In genomic region chr12:93783827-93784226, GRCh38 we compare ENCODE assay signal across 1 cellular context.
TF ChIP-seq lines count a peak whose summit lies in the region.

No MANE protein-coding gene starts in this region.

TF ChIP-seq in K562, 482 proteins besides CTCF, POLR2A, EP300 and RAD21 (continued from another document):
- TF ChIP-seq ZBTB12 (CRISPR knock-in tag; IDR thresholded peaks at IDR 0.05) (no peak), NFXL1 (CRISPR knock-in tag; IDR thresholded peaks at IDR 0.05) (no peak), TEAD1 (CRISPR knock-in tag; IDR thresholded peaks at IDR 0.05) (no peak), BRD4 (IDR thresholded peaks at IDR 0.05) (no peak), PBX2 (CRISPR knock-in tag; IDR thresholded peaks at IDR 0.05; ENCODE audit: low read depth) (no peak), PBX2 (tag; conservative IDR thresholded peaks at IDR 0.05; ENCODE audit: low read depth) (peak; percentile 60; the same call in 1 of the 2 replicates), SIX5 (IDR thresholded peaks at IDR 0.05; ENCODE audit: borderline replicate concordance in 1 of 2, insufficient read depth in 1 of 2, low read depth in 1 of 2, low read length in 2 of 2) (no peak), SMARCA5 (IDR thresholded peaks at IDR 0.05) (no peak), BHLHE40 (IDR thresholded peaks at IDR 0.05; ENCODE audit: low read length) (0 out of 2 replicates have a peak, but pooled peaks have one; percentile 21), SMARCB1 (IDR thresholded peaks at IDR 0.05; ENCODE audit: insufficient read length, low read depth) (no peak), ZNF239 (CRISPR knock-in tag; IDR thresholded peaks at IDR 0.05) (no peak), MEIS2 (IDR thresholded peaks at IDR 0.05; ENCODE audit: partially characterized antibody) (peak; percentile 84), NRF1 (conservative IDR thresholded peaks at IDR 0.05 in 1 of 2, IDR thresholded peaks at IDR 0.05 in 1 of 2) (peak in 1 of 2 experiments; percentile 30; a peak in 2 of 4 replicates), ZNF263 (CRISPR knock-in tag; IDR thresholded peaks at IDR 0.05; ENCODE audit: borderline replicate concordance) (no peak), NR1H2 (CRISPR knock-in tag; IDR thresholded peaks at IDR 0.05) (no peak), KDM4B (IDR thresholded peaks at IDR 0.05; ENCODE audit: borderline replicate concordance in 2 of 2, low read depth in 1 of 2) (no peak), ZBTB17 (CRISPR knock-in tag; IDR thresholded peaks at IDR 0.05) (no peak), ZNF76 (CRISPR knock-in tag; IDR thresholded peaks at IDR 0.05; ENCODE audit: borderline replicate concordance) (no peak), MAFK (IDR thresholded peaks at IDR 0.05; ENCODE audit: low read length) (no peak), SRF (CRISPR knock-in tag; IDR thresholded peaks at IDR 0.05) (no peak), MBD2 (IDR thresholded peaks at IDR 0.05; ENCODE audit: borderline replicate concordance, low read depth) (no peak), DIDO1 (tag; IDR thresholded peaks at IDR 0.05; ENCODE audit: low read depth) (no peak), ZNF586 (CRISPR knock-in tag; conservative IDR thresholded peaks at IDR 0.05) (no peak)
- TF ChIP-seq, protein P1, sequence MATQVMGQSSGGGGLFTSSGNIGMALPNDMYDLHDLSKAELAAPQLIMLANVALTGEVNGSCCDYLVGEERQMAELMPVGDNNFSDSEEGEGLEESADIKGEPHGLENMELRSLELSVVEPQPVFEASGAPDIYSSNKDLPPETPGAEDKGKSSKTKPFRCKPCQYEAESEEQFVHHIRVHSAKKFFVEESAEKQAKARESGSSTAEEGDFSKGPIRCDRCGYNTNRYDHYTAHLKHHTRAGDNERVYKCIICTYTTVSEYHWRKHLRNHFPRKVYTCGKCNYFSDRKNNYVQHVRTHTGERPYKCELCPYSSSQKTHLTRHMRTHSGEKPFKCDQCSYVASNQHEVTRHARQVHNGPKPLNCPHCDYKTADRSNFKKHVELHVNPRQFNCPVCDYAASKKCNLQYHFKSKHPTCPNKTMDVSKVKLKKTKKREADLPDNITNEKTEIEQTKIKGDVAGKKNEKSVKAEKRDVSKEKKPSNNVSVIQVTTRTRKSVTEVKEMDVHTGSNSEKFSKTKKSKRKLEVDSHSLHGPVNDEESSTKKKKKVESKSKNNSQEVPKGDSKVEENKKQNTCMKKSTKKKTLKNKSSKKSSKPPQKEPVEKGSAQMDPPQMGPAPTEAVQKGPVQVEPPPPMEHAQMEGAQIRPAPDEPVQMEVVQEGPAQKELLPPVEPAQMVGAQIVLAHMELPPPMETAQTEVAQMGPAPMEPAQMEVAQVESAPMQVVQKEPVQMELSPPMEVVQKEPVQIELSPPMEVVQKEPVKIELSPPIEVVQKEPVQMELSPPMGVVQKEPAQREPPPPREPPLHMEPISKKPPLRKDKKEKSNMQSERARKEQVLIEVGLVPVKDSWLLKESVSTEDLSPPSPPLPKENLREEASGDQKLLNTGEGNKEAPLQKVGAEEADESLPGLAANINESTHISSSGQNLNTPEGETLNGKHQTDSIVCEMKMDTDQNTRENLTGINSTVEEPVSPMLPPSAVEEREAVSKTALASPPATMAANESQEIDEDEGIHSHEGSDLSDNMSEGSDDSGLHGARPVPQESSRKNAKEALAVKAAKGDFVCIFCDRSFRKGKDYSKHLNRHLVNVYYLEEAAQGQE (CRISPR knock-in tag; IDR thresholded peaks at IDR 0.05; ENCODE audit: low read depth), result no peak
- TF ChIP-seq, protein P2, sequence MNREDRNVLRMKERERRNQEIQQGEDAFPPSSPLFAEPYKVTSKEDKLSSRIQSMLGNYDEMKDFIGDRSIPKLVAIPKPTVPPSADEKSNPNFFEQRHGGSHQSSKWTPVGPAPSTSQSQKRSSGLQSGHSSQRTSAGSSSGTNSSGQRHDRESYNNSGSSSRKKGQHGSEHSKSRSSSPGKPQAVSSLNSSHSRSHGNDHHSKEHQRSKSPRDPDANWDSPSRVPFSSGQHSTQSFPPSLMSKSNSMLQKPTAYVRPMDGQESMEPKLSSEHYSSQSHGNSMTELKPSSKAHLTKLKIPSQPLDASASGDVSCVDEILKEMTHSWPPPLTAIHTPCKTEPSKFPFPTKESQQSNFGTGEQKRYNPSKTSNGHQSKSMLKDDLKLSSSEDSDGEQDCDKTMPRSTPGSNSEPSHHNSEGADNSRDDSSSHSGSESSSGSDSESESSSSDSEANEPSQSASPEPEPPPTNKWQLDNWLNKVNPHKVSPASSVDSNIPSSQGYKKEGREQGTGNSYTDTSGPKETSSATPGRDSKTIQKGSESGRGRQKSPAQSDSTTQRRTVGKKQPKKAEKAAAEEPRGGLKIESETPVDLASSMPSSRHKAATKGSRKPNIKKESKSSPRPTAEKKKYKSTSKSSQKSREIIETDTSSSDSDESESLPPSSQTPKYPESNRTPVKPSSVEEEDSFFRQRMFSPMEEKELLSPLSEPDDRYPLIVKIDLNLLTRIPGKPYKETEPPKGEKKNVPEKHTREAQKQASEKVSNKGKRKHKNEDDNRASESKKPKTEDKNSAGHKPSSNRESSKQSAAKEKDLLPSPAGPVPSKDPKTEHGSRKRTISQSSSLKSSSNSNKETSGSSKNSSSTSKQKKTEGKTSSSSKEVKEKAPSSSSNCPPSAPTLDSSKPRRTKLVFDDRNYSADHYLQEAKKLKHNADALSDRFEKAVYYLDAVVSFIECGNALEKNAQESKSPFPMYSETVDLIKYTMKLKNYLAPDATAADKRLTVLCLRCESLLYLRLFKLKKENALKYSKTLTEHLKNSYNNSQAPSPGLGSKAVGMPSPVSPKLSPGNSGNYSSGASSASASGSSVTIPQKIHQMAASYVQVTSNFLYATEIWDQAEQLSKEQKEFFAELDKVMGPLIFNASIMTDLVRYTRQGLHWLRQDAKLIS (CRISPR knock-in tag; IDR thresholded peaks at IDR 0.05), result no peak
- TF ChIP-seq, protein P3, sequence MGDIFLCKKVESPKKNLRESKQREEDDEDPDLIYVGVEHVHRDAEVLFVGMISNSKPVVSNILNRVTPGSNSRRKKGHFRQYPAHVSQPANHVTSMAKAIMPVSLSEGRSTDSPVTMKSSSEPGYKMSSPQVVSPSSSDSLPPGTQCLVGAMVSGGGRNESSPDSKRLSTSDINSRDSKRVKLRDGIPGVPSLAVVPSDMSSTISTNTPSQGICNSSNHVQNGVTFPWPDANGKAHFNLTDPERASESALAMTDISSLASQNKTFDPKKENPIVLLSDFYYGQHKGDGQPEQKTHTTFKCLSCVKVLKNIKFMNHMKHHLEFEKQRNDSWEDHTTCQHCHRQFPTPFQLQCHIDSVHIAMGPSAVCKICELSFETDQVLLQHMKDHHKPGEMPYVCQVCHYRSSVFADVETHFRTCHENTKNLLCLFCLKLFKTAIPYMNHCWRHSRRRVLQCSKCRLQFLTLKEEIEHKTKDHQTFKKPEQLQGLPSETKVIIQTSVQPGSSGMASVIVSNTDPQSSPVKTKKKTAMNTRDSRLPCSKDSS (IDR thresholded peaks at IDR 0.05; ENCODE audit: low read depth, partially characterized antibody), result no peak
- TF ChIP-seq, protein P4, sequence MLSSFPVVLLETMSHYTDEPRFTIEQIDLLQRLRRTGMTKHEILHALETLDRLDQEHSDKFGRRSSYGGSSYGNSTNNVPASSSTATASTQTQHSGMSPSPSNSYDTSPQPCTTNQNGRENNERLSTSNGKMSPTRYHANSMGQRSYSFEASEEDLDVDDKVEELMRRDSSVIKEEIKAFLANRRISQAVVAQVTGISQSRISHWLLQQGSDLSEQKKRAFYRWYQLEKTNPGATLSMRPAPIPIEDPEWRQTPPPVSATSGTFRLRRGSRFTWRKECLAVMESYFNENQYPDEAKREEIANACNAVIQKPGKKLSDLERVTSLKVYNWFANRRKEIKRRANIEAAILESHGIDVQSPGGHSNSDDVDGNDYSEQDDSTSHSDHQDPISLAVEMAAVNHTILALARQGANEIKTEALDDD (IDR thresholded peaks at IDR 0.05), result no peak
- TF ChIP-seq, protein P5, sequence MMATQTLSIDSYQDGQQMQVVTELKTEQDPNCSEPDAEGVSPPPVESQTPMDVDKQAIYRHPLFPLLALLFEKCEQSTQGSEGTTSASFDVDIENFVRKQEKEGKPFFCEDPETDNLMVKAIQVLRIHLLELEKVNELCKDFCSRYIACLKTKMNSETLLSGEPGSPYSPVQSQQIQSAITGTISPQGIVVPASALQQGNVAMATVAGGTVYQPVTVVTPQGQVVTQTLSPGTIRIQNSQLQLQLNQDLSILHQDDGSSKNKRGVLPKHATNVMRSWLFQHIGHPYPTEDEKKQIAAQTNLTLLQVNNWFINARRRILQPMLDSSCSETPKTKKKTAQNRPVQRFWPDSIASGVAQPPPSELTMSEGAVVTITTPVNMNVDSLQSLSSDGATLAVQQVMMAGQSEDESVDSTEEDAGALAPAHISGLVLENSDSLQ (IDR thresholded peaks at IDR 0.05), result peak; percentile 75
